In genomic region chr17:30534938-30535921, GRCh38 we compare ENCODE assay signal across 1 cellular context.
TF ChIP-seq lines count a peak whose summit lies in the region.

No MANE protein-coding gene starts in this region.

TF ChIP-seq in K562, 482 proteins besides CTCF, POLR2A, EP300 and RAD21 (continued from another document and continues in another):
- TF ChIP-seq ZBTB49 (CRISPR knock-in tag; IDR thresholded peaks at IDR 0.05; ENCODE audit: borderline replicate concordance): no peak
- TF ChIP-seq CHD1 (IDR thresholded peaks at IDR 0.05; ENCODE audit: low read length): no peak
- no peak for TF ChIP-seq ZNF174 (CRISPR knock-in tag; IDR thresholded peaks at IDR 0.05)
- TF ChIP-seq ZKSCAN3 (CRISPR knock-in tag; IDR thresholded peaks at IDR 0.05): no peak
- no peak for TF ChIP-seq BRF1 (IDR thresholded peaks at IDR 0.05; ENCODE audit: borderline replicate concordance, extremely low read depth, insufficient read length)
- TF ChIP-seq ZNF507 (tag; conservative IDR thresholded peaks at IDR 0.05): no peak
- no peak for TF ChIP-seq ZFP30 (CRISPR knock-in tag; IDR thresholded peaks at IDR 0.05; ENCODE audit: borderline replicate concordance)
- TF ChIP-seq KLF10 (CRISPR knock-in tag; IDR thresholded peaks at IDR 0.05): no peak
- no peak for TF ChIP-seq DIDO1 (tag; IDR thresholded peaks at IDR 0.05; ENCODE audit: low read depth)
- peak; percentile 64; the same call in 1 of the 2 replicates for TF ChIP-seq RAD51 (IDR thresholded peaks at IDR 0.05; ENCODE audit: borderline replicate concordance, low read depth)
- TF ChIP-seq BDP1 (IDR thresholded peaks at IDR 0.05; ENCODE audit: insufficient read depth, insufficient read length): no peak
- no peak for TF ChIP-seq ELK1 (CRISPR knock-in tag; IDR thresholded peaks at IDR 0.05)
- TF ChIP-seq RERE (CRISPR knock-in tag; IDR thresholded peaks at IDR 0.05; ENCODE audit: borderline replicate concordance): no peak
- TF ChIP-seq HOXB6 (CRISPR knock-in tag; IDR thresholded peaks at IDR 0.05; ENCODE audit: borderline replicate concordance): no peak
- TF ChIP-seq ZBTB11 (CRISPR knock-in tag; IDR thresholded peaks at IDR 0.05): no peak
- no peak for TF ChIP-seq NEUROD1 (IDR thresholded peaks at IDR 0.05; ENCODE audit: borderline replicate concordance, low read depth, low read length, partially characterized antibody)
- TF ChIP-seq KLF6 (CRISPR knock-in tag; IDR thresholded peaks at IDR 0.05; ENCODE audit: borderline replicate concordance): no peak
- peak in 1 of 2 experiments; percentile 9 for TF ChIP-seq E2F6 (IDR thresholded peaks at IDR 0.05; ENCODE audit: borderline replicate concordance in 1 of 2, extremely low read depth in 1 of 2, insufficient read depth in 1 of 2, insufficient read length in 1 of 2, low read depth in 1 of 2, low read length in 1 of 2, poor library complexity in 1 of 2, severe bottlenecking in 1 of 2)
- TF ChIP-seq FOXA3 (CRISPR knock-in tag; conservative IDR thresholded peaks at IDR 0.05 in 1 of 2, IDR thresholded peaks at IDR 0.05 in 1 of 2): no peak
- TF ChIP-seq ID3 (CRISPR knock-in tag; IDR thresholded peaks at IDR 0.05): no peak
- no peak for TF ChIP-seq ID3 (tag; IDR thresholded peaks at IDR 0.05)
- no peak for TF ChIP-seq ZNF175 (CRISPR knock-in tag; IDR thresholded peaks at IDR 0.05; ENCODE audit: low read depth)
- TF ChIP-seq CHCHD3 (CRISPR knock-in tag; IDR thresholded peaks at IDR 0.05): no peak
- no peak for TF ChIP-seq PCBP2 (IDR thresholded peaks at IDR 0.05; ENCODE audit: low read depth, low read length, poor library complexity, severe bottlenecking)
- TF ChIP-seq TRIM24 (IDR thresholded peaks at IDR 0.05): no peak
- no peak for TF ChIP-seq NR2C1 (IDR thresholded peaks at IDR 0.05)
- 0 out of 2 replicates have a peak, but pooled peaks have one; percentile 26 for TF ChIP-seq NR2C1 (tag; IDR thresholded peaks at IDR 0.05)
- TF ChIP-seq EWSR1 (IDR thresholded peaks at IDR 0.05; ENCODE audit: borderline replicate concordance, low read depth, partially characterized antibody): no peak
- no peak for TF ChIP-seq TEAD1 (CRISPR knock-in tag; IDR thresholded peaks at IDR 0.05)
- no peak for TF ChIP-seq PML (IDR thresholded peaks at IDR 0.05; ENCODE audit: low read length)
- peak; percentile 48; the same call in 1 of the 2 replicates for TF ChIP-seq L3MBTL2 (IDR thresholded peaks at IDR 0.05)
- no peak for TF ChIP-seq ZNF239 (CRISPR knock-in tag; IDR thresholded peaks at IDR 0.05)
- no peak for TF ChIP-seq HSF4 (CRISPR knock-in tag; IDR thresholded peaks at IDR 0.05; ENCODE audit: borderline replicate concordance)
- peak; percentile 80 for TF ChIP-seq USF2 (CRISPR knock-in tag; IDR thresholded peaks at IDR 0.05)
